2 cellular contexts compared by ENCODE assay signal in the genomic region with DNA sequence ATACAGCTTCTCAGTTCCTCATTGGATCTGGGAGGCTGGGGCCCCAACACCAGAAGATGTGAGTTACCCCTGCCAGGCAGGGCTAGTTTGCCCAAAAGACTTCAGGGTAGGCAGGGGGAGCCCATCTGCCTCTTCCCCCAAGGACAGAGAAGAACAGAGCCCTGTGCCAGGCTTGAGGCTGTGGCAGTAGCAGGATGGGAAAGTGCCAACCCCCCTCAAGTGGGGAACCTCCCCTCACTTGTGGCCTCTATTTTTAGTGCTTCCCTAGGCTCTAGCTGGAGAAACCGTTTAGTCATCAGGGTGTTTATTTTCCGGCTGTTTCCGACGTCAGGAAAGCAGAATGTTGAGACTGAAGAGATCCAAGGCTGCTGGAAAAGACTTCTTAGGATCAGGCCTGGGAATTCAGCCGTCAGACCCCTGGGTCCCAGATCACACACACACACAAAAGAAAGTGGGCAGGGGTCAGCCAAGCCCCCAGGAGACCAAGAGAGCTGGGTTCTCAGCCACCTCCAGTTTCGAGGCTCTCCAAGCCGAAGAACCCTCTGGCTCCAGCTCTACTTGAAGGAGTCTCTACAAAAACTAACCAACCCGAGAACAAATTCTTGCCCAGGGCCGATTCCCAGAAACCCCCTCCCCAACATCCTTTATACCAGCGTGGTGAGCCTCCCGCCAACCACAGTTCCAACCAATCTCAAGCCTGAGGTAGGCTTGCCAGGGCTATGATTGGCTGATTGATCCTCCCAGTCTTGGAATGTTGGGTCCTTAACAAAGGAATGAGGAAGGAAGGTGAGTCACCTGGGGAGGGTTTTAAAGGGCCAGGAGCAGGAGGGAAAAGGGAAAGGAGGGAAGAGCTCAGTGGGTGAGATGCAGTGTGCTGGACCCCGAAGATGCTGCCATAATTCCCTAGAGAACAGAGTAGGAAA.
TF ChIP-seq lines count a peak whose summit lies in the region.

No MANE protein-coding gene starts in this region.

TF ChIP-seq in SK-N-SH treated with all-trans-retinoic acid at 6 μM for 48 hours, 23 proteins besides CTCF, POLR2A, EP300 and RAD21:
- TF ChIP-seq, protein P1, sequence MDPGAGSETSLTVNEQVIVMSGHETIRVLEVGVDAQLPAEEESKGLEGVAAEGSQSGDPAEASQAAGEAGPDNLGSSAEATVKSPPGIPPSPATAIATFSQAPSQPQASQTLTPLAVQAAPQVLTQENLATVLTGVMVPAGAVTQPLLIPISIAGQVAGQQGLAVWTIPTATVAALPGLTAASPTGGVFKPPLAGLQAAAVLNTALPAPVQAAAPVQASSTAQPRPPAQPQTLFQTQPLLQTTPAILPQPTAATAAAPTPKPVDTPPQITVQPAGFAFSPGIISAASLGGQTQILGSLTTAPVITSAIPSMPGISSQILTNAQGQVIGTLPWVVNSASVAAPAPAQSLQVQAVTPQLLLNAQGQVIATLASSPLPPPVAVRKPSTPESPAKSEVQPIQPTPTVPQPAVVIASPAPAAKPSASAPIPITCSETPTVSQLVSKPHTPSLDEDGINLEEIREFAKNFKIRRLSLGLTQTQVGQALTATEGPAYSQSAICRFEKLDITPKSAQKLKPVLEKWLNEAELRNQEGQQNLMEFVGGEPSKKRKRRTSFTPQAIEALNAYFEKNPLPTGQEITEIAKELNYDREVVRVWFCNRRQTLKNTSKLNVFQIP (CRISPR knock-in tag; IDR thresholded peaks at IDR 0.05; ENCODE audit: borderline replicate concordance, low read depth), result no peak
- TF ChIP-seq ZFP3 (CRISPR knock-in tag; IDR thresholded peaks at IDR 0.05), result peak; percentile 27; the same call in 1 of the 2 replicates
TF ChIP-seq in SK-N-SH treated with all-trans-retinoic acid at 6 μM for 48 hours: peak in this region for 1.

TF ChIP-seq in H1, 55 proteins besides CTCF, POLR2A, EP300 and RAD21:
- peak; percentile 71; the same call in 1 of the 2 replicates for TF ChIP-seq TAF1 (IDR thresholded peaks at IDR 0.05; ENCODE audit: low read depth, low read length)
- TF ChIP-seq TAF7 (optimal IDR thresholded peaks at IDR 0.05; ENCODE audit: borderline replicate concordance, low read depth, low read length), result peak; percentile 50
- no peak for TF ChIP-seq PHF8 (conservative IDR thresholded peaks at IDR 0.05; ENCODE audit: low read depth, low read length)
- peak; percentile 100 for TF ChIP-seq E2F6 (IDR thresholded peaks at IDR 0.05)
- TF ChIP-seq HDAC6 (IDR thresholded peaks at IDR 0.05; ENCODE audit: low read depth, low read length), result no peak
- TF ChIP-seq MAFK (IDR thresholded peaks at IDR 0.05; ENCODE audit: low read depth, low read length), result no peak
- TF ChIP-seq HDAC2 (IDR thresholded peaks at IDR 0.05; ENCODE audit: borderline replicate concordance in 1 of 2, low read depth in 2 of 2, low read length in 2 of 2), result peak in 1 of 2 experiments; percentile 61; a peak in 1 of 4 replicates
- TF ChIP-seq CBX8 (IDR thresholded peaks at IDR 0.05; ENCODE audit: borderline replicate concordance, low read depth, low read length), result no peak
- TF ChIP-seq SP1 (IDR thresholded peaks at IDR 0.05; ENCODE audit: low read depth, low read length), result peak; percentile 89
- TF ChIP-seq RNF2 (IDR thresholded peaks at IDR 0.05; ENCODE audit: borderline replicate concordance, low read depth, low read length, missing control alignments, poor library complexity, severe bottlenecking), result no peak
- 0 out of 2 replicates have a peak, but pooled peaks have one; percentile 16 for TF ChIP-seq RBBP5 (IDR thresholded peaks at IDR 0.05; ENCODE audit: borderline replicate concordance, low read depth, low read length)
- TF ChIP-seq GTF2F1 (IDR thresholded peaks at IDR 0.05; ENCODE audit: borderline replicate concordance, low read depth, low read length), result peak; percentile 58; the same call in 1 of the 2 replicates
- TF ChIP-seq POU5F1 (IDR thresholded peaks at IDR 0.05; ENCODE audit: low read depth, low read length), result no peak
- TF ChIP-seq KDM1A (IDR thresholded peaks at IDR 0.05; ENCODE audit: borderline replicate concordance, low read length), result no peak
- no peak for TF ChIP-seq BRCA1 (IDR thresholded peaks at IDR 0.05; ENCODE audit: low read depth, low read length)
- no peak for TF ChIP-seq NRF1 (IDR thresholded peaks at IDR 0.05; ENCODE audit: low read depth, low read length)
- no peak for TF ChIP-seq RFX5 (IDR thresholded peaks at IDR 0.05; ENCODE audit: borderline replicate concordance, low read depth, low read length)
- TF ChIP-seq YY1 (IDR thresholded peaks at IDR 0.05; ENCODE audit: low read depth, low read length), result 0 out of 2 replicates have a peak, but pooled peaks have one; percentile 23
- no peak for TF ChIP-seq EGR1 (IDR thresholded peaks at IDR 0.05; ENCODE audit: borderline replicate concordance, low read depth, low read length)
- TF ChIP-seq CHD2 (IDR thresholded peaks at IDR 0.05; ENCODE audit: low read length), result peak; percentile 73
- TF ChIP-seq JUN (IDR thresholded peaks at IDR 0.05; ENCODE audit: low read depth, low read length), result peak; percentile 79
- TF ChIP-seq CREB1 (IDR thresholded peaks at IDR 0.05), result no peak
- peak; percentile 96 for TF ChIP-seq MAX (IDR thresholded peaks at IDR 0.05)
- TF ChIP-seq TBP (IDR thresholded peaks at IDR 0.05; ENCODE audit: low read depth, low read length), result peak; percentile 91
- no peak for TF ChIP-seq SP2 (IDR thresholded peaks at IDR 0.05; ENCODE audit: low read length)
- no peak for TF ChIP-seq ZNF274 (IDR thresholded peaks at IDR 0.05; ENCODE audit: borderline replicate concordance, extremely low read depth, low read length)
- TF ChIP-seq, protein P2, sequence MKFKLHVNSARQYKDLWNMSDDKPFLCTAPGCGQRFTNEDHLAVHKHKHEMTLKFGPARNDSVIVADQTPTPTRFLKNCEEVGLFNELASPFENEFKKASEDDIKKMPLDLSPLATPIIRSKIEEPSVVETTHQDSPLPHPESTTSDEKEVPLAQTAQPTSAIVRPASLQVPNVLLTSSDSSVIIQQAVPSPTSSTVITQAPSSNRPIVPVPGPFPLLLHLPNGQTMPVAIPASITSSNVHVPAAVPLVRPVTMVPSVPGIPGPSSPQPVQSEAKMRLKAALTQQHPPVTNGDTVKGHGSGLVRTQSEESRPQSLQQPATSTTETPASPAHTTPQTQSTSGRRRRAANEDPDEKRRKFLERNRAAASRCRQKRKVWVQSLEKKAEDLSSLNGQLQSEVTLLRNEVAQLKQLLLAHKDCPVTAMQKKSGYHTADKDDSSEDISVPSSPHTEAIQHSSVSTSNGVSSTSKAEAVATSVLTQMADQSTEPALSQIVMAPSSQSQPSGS (IDR thresholded peaks at IDR 0.05; ENCODE audit: low read length), result 0 out of 2 replicates have a peak, but pooled peaks have one; percentile 41
- TF ChIP-seq GABPA (IDR thresholded peaks at IDR 0.05; ENCODE audit: borderline replicate concordance, insufficient read depth, low read length), result no peak
- TF ChIP-seq BACH1 (IDR thresholded peaks at IDR 0.05; ENCODE audit: low read length), result no peak
- TF ChIP-seq, protein P3, sequence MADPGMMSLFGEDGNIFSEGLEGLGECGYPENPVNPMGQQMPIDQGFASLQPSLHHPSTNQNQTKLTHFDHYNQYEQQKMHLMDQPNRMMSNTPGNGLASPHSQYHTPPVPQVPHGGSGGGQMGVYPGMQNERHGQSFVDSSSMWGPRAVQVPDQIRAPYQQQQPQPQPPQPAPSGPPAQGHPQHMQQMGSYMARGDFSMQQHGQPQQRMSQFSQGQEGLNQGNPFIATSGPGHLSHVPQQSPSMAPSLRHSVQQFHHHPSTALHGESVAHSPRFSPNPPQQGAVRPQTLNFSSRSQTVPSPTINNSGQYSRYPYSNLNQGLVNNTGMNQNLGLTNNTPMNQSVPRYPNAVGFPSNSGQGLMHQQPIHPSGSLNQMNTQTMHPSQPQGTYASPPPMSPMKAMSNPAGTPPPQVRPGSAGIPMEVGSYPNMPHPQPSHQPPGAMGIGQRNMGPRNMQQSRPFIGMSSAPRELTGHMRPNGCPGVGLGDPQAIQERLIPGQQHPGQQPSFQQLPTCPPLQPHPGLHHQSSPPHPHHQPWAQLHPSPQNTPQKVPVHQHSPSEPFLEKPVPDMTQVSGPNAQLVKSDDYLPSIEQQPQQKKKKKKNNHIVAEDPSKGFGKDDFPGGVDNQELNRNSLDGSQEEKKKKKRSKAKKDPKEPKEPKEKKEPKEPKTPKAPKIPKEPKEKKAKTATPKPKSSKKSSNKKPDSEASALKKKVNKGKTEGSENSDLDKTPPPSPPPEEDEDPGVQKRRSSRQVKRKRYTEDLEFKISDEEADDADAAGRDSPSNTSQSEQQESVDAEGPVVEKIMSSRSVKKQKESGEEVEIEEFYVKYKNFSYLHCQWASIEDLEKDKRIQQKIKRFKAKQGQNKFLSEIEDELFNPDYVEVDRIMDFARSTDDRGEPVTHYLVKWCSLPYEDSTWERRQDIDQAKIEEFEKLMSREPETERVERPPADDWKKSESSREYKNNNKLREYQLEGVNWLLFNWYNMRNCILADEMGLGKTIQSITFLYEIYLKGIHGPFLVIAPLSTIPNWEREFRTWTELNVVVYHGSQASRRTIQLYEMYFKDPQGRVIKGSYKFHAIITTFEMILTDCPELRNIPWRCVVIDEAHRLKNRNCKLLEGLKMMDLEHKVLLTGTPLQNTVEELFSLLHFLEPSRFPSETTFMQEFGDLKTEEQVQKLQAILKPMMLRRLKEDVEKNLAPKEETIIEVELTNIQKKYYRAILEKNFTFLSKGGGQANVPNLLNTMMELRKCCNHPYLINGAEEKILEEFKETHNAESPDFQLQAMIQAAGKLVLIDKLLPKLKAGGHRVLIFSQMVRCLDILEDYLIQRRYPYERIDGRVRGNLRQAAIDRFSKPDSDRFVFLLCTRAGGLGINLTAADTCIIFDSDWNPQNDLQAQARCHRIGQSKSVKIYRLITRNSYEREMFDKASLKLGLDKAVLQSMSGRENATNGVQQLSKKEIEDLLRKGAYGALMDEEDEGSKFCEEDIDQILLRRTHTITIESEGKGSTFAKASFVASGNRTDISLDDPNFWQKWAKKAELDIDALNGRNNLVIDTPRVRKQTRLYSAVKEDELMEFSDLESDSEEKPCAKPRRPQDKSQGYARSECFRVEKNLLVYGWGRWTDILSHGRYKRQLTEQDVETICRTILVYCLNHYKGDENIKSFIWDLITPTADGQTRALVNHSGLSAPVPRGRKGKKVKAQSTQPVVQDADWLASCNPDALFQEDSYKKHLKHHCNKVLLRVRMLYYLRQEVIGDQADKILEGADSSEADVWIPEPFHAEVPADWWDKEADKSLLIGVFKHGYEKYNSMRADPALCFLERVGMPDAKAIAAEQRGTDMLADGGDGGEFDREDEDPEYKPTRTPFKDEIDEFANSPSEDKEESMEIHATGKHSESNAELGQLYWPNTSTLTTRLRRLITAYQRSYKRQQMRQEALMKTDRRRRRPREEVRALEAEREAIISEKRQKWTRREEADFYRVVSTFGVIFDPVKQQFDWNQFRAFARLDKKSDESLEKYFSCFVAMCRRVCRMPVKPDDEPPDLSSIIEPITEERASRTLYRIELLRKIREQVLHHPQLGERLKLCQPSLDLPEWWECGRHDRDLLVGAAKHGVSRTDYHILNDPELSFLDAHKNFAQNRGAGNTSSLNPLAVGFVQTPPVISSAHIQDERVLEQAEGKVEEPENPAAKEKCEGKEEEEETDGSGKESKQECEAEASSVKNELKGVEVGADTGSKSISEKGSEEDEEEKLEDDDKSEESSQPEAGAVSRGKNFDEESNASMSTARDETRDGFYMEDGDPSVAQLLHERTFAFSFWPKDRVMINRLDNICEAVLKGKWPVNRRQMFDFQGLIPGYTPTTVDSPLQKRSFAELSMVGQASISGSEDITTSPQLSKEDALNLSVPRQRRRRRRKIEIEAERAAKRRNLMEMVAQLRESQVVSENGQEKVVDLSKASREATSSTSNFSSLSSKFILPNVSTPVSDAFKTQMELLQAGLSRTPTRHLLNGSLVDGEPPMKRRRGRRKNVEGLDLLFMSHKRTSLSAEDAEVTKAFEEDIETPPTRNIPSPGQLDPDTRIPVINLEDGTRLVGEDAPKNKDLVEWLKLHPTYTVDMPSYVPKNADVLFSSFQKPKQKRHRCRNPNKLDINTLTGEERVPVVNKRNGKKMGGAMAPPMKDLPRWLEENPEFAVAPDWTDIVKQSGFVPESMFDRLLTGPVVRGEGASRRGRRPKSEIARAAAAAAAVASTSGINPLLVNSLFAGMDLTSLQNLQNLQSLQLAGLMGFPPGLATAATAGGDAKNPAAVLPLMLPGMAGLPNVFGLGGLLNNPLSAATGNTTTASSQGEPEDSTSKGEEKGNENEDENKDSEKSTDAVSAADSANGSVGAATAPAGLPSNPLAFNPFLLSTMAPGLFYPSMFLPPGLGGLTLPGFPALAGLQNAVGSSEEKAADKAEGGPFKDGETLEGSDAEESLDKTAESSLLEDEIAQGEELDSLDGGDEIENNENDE (IDR thresholded peaks at IDR 0.05; ENCODE audit: insufficient replicate concordance, low read length), result no peak
- peak; percentile 97 for TF ChIP-seq JUND (IDR thresholded peaks at IDR 0.05; ENCODE audit: low read length)
- TF ChIP-seq, protein P4, sequence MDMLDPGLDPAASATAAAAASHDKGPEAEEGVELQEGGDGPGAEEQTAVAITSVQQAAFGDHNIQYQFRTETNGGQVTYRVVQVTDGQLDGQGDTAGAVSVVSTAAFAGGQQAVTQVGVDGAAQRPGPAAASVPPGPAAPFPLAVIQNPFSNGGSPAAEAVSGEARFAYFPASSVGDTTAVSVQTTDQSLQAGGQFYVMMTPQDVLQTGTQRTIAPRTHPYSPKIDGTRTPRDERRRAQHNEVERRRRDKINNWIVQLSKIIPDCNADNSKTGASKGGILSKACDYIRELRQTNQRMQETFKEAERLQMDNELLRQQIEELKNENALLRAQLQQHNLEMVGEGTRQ (IDR thresholded peaks at IDR 0.05; ENCODE audit: low read length), result 0 out of 2 replicates have a peak, but pooled peaks have one; percentile 7
- no peak for TF ChIP-seq KDM5A (IDR thresholded peaks at IDR 0.05; ENCODE audit: low read length)
- peak; percentile 60 for TF ChIP-seq NANOG (IDR thresholded peaks at IDR 0.05; ENCODE audit: insufficient read depth, low read depth, low read length, poor library complexity, severe bottlenecking)
- TF ChIP-seq POLR2AphosphoS5 (IDR thresholded peaks at IDR 0.05; ENCODE audit: low read depth, low read length), result no peak; the same call in 1 of the 2 replicates
- TF ChIP-seq TEAD4 (IDR thresholded peaks at IDR 0.05; ENCODE audit: low read depth, low read length), result peak; percentile 96
- TF ChIP-seq SAP30 (IDR thresholded peaks at IDR 0.05; ENCODE audit: insufficient read depth, insufficient replicate concordance, low read length), result no peak
- no peak for TF ChIP-seq CTBP2 (IDR thresholded peaks at IDR 0.05; ENCODE audit: borderline replicate concordance, insufficient read depth, insufficient read length, low read length)
- TF ChIP-seq CEBPB (IDR thresholded peaks at IDR 0.05; ENCODE audit: low read depth, low read length), result no peak
